In genomic region chr2:236935656-236936445, GRCh38 we compare ENCODE assay signal across 1 cellular context.
TF ChIP-seq lines count a peak whose summit lies in the region.

No MANE protein-coding gene starts in this region.

TF ChIP-seq in WTC11, 78 proteins besides CTCF, POLR2A, EP300 and RAD21 (continued from another document):
- TF ChIP-seq, protein P1, sequence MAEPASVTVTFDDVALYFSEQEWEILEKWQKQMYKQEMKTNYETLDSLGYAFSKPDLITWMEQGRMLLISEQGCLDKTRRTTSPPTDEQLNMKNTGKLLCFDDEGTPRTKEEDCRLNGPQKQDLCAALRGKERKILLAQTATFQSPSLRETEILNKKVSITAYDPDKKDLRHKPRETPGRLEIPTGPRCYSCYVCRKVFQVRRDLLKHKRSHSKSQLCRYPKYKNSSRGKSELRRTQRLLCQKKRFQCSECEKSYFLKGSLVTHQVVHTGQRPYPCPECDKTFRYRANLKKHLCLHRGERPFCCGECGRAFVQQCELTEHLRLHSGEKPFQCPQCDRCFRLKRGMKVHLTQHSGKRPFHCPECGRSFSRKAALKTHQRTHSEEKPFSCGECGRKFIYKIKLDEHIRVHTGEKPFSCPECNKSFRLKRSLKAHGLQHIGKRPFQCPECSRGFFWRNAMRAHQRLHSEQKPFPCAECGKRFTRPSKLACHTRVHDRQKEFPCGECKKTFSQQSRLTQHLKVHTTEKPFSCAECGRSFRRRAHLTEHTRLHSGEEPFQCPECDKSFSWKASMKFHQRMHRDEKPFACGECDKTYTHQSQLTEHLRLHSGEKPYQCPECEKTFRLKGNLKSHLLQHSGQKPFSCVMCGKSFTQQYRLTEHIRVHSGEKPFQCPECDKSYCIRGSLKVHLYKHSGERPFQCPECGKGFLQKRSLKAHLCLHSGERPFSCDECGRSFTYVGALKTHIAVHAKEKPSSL (CRISPR knock-in tag; conservative IDR thresholded peaks at IDR 0.05), result no peak
- TF ChIP-seq, protein P2, sequence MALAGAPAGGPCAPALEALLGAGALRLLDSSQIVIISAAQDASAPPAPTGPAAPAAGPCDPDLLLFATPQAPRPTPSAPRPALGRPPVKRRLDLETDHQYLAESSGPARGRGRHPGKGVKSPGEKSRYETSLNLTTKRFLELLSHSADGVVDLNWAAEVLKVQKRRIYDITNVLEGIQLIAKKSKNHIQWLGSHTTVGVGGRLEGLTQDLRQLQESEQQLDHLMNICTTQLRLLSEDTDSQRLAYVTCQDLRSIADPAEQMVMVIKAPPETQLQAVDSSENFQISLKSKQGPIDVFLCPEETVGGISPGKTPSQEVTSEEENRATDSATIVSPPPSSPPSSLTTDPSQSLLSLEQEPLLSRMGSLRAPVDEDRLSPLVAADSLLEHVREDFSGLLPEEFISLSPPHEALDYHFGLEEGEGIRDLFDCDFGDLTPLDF (CRISPR knock-in tag; IDR thresholded peaks at IDR 0.05), result no peak
- TF ChIP-seq MXD4 (CRISPR knock-in tag; IDR thresholded peaks at IDR 0.05; ENCODE audit: borderline replicate concordance) (no peak), ZBTB43 (CRISPR knock-in tag; IDR thresholded peaks at IDR 0.05) (no peak), TP53 (CRISPR knock-in tag; IDR thresholded peaks at IDR 0.05) (no peak), ZBTB21 (CRISPR knock-in tag; IDR thresholded peaks at IDR 0.05; ENCODE audit: borderline replicate concordance) (no peak), TEAD1 (CRISPR knock-in tag; IDR thresholded peaks at IDR 0.05) (no peak)
- TF ChIP-seq, protein P3, sequence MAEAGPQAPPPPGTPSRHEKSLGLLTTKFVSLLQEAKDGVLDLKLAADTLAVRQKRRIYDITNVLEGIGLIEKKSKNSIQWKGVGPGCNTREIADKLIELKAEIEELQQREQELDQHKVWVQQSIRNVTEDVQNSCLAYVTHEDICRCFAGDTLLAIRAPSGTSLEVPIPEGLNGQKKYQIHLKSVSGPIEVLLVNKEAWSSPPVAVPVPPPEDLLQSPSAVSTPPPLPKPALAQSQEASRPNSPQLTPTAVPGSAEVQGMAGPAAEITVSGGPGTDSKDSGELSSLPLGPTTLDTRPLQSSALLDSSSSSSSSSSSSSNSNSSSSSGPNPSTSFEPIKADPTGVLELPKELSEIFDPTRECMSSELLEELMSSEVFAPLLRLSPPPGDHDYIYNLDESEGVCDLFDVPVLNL (CRISPR knock-in tag; IDR thresholded peaks at IDR 0.05; ENCODE audit: borderline replicate concordance, low read depth), result no peak
- TF ChIP-seq, protein P4, sequence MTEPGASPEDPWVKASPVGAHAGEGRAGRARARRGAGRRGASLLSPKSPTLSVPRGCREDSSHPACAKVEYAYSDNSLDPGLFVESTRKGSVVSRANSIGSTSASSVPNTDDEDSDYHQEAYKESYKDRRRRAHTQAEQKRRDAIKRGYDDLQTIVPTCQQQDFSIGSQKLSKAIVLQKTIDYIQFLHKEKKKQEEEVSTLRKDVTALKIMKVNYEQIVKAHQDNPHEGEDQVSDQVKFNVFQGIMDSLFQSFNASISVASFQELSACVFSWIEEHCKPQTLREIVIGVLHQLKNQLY (CRISPR knock-in tag; IDR thresholded peaks at IDR 0.05), result no peak
- TF ChIP-seq, protein P5, sequence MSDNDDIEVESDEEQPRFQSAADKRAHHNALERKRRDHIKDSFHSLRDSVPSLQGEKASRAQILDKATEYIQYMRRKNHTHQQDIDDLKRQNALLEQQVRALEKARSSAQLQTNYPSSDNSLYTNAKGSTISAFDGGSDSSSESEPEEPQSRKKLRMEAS (CRISPR knock-in tag; IDR thresholded peaks at IDR 0.05), result no peak
